In the genomic region with DNA sequence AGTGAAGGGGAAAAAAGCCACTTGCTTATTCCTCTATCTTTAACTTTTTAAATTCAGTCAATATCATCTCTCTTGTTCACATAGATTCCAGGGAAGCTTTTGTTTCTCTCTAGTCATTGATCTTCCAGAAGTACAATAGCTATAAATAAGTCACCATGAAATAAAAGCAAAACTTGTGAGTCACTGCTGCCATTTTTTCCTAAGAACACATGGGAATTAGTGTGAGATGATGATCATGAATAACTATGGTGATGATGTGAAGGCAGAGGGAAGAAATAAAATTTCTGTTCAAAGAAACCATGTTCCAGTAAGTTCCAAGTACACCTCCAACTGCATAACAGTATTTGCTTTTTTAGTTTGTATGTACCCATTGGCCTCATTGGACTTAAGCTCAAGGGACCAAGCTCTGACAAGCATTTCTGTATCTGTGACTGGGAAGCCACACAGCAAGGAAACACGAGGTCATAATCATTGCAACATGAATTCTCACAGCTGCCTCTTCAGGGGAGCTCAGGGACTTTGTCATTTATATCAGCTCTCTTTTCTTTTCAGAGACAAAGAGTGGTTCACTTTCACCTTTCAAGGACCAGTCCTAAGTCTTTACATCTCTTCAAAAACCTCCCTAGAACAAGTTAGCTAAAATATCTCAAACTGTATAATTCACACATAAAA, we compare ENCODE assay signal across 30 cellular contexts. TPM values are rescaled to one million over a fixed set of nuclear protein-coding genes. Genes with fewer than 3 reads are reported as not detected.
DNase-seq lines count a peak whose midpoint lies in the region; TF ChIP-seq lines count a peak whose summit lies in the region.
"Had no signal": no experiment of that assay in that cellular context is flagged by ENCODE, and none has a peak within 500 bp of the region (broad histone marks: within the 10 kb centered on the region; RNA-seq: fewer than 3 reads in every experiment).

No MANE protein-coding gene starts in this region.

- 68% methylated on average over 1 of the region's 1 CpG for WGBS in esophagus muscularis mucosa

- H3K27me3 Mint-ChIP-seq in CD8-positive, alpha-beta memory T cell = peaks cover 3 to 8% of the 10 kb centered on the region in 2 donors
- H3K27me3 Mint-ChIP-seq: activated CD8-positive, alpha-beta T cell treated with anti-CD3 and anti-CD28 coated beads for 36 hours had no signal

- H3K4me3 ChIP-seq in NT2/D1 (ENCODE audit: insufficient read length, low read depth) (no peak overlapping the region), esophagus muscularis mucosa (no peak overlapping the region)
- H3K4me3 ChIP-seq in CD8-positive, alpha-beta memory T cell (ENCODE audit: low read length) = no peak overlapping the region
- H3K4me3 ChIP-seq: coronary artery, esophagus squamous epithelium, thyroid gland, vagina had no signal

- H3K4me1 ChIP-seq in NT2/D1 (ENCODE audit: insufficient read depth, insufficient read length) (no peaks in the 10 kb centered on the region), esophagus muscularis mucosa (peaks cover 0 to 6% (median 2%) of the 10 kb centered on the region in 4 donors)
- H3K4me1 ChIP-seq in CD8-positive, alpha-beta memory T cell (ENCODE audit: insufficient read depth, low read length) = no peaks in the 10 kb centered on the region
- H3K4me1 ChIP-seq: esophagus squamous epithelium, vagina had no signal

- POLR2A ChIA-PET in CD8-positive, alpha-beta memory T cell (lab: Charles Lee) = no interaction called here

- H3K9me3 ChIP-seq in NT2/D1 (ENCODE audit: insufficient read depth, low read length) = no peaks in the 10 kb centered on the region
- no peaks in the 10 kb centered on the region for H3K9me3 ChIP-seq in esophagus muscularis mucosa
- no peaks in the 10 kb centered on the region for H3K9me3 ChIP-seq in CD8-positive, alpha-beta memory T cell (ENCODE audit: low read length)
- H3K9me3 ChIP-seq: esophagus squamous epithelium, SK-N-SH, thyroid gland, vagina had no signal

- H3K36me3 Mint-ChIP-seq in CD8-positive, alpha-beta memory T cell = peaks cover 0 to 1% (median 0%) of the 10 kb centered on the region in 3 donors
- H3K36me3 Mint-ChIP-seq: activated naive CD4-positive, alpha-beta T cell treated with anti-CD3 and anti-CD28 coated beads, Interleukin-2, amount 50 U/mL, for 72 hours; naive thymus-derived CD4-positive, alpha-beta T cell had no signal

- no peak for TF ChIP-seq EP300 in esophagus muscularis mucosa (IDR thresholded peaks at IDR 0.05)

- TF ChIP-seq CTCF in esophagus muscularis mucosa (IDR thresholded peaks at IDR 0.05) = no peak

- peak; percentile 3 for DNase-seq in NCI-H1694 treated with DMSO at 0.1 percent for 48 hours (lab: John Stamatoyannopoulos, UW)
- DNase-seq in NCI-H1694 (lab: John Stamatoyannopoulos, UW) = no peak
- DNase-seq in NT2/D1 (ENCODE audit: low read depth, low spot score) = peak; percentile 25
- peak; percentile 24 for DNase-seq in fibroblast of peridontal ligament (ENCODE audit: extremely low read depth)
- peak; percentile 44 for DNase-seq in stromal cell of bone marrow (ENCODE audit: low read depth)
- DNase-seq in esophagus muscularis mucosa (ENCODE audit: extremely low spot score) = no peak
- no peak for DNase-seq in NCI-H774 (lab: John Stamatoyannopoulos, UW)
- no peak for DNase-seq in CD8-positive, alpha-beta memory T cell
- DNase-seq: activated CD4-positive, alpha-beta T cell treated with anti-CD3 and anti-CD28 coated beads for 1 hour; activated CD8-positive, alpha-beta T cell treated with anti-CD3 and anti-CD28 coated beads for 36 hours; CD4-positive, CD25-positive, alpha-beta regulatory T cell; endodermal cell; esophagus squamous epithelium; islet precursor cell; Kasumi-1; left ventricle myocardium superior; naive thymus-derived CD4-positive, alpha-beta T cell; NCI-H187 treated with DMSO at 0.1 percent for 48 hours; NCI-H526 treated with DMSO at 0.1 percent for 48 hours; occipital lobe; SK-N-SH; stimulated activated naive CD8-positive, alpha-beta T cell treated with anti-CD3 and anti-CD28 coated beads, Interleukin-15, Interleukin-2, amounts not matched to agents 100 U/mL and 50 U/mL, for 24 hours; thyroid gland had no signal

- H3K4me3 Mint-ChIP-seq in CD8-positive, alpha-beta memory T cell = no peak overlapping the region
- H3K4me3 Mint-ChIP-seq: activated CD8-positive, alpha-beta T cell treated with anti-CD3 and anti-CD28 coated beads for 36 hours; CD4-positive, CD25-positive, alpha-beta regulatory T cell; endodermal cell; naive thymus-derived CD4-positive, alpha-beta T cell; T-helper 1 cell treated with Interleukin-12 subunit alpha and Interleukin-12 subunit beta and Interleukin-4 antibody, amounts not matched to agents 30 μg/mL and 1 μg/mL, for 36 hours had no signal

- peaks cover 0 to 4% (median 0%) of the 10 kb centered on the region in 5 donors for H3K9me3 Mint-ChIP-seq in CD8-positive, alpha-beta memory T cell
- H3K9me3 Mint-ChIP-seq: activated CD8-positive, alpha-beta T cell treated with anti-CD3 and anti-CD28 coated beads for 36 hours; activated naive CD4-positive, alpha-beta T cell treated with anti-CD3 and anti-CD28 coated beads, Interleukin-2, amount 50 U/mL, for 72 hours; activated T-helper 2 cell treated with anti-CD3 and anti-CD28 coated beads, Interferon-gamma antibody, Interleukin-2, Interleukin-4, amounts not matched to agents 10 μg/mL and 5 μg/mL and 100 μg/mL, durations not matched to agents 14 hours and 24 hours and 36 hours; endodermal cell; naive thymus-derived CD4-positive, alpha-beta T cell; T-helper 1 cell treated with Interleukin-12 subunit alpha and Interleukin-12 subunit beta and Interleukin-4 antibody, amounts not matched to agents 30 μg/mL and 1 μg/mL, for 36 hours had no signal

- no peak for TF ChIP-seq POLR2A in esophagus muscularis mucosa (IDR thresholded peaks at IDR 0.05; ENCODE audit: low read depth)

- CTCF ChIA-PET in CD8-positive, alpha-beta memory T cell (lab: Charles Lee) = no interaction called here

- H3K27me3 ChIP-seq in NT2/D1 (ENCODE audit: insufficient read depth, insufficient read length) (no peaks in the 10 kb centered on the region), esophagus muscularis mucosa (no peaks in the 10 kb centered on the region)
- H3K27me3 ChIP-seq in CD8-positive, alpha-beta memory T cell (ENCODE audit: insufficient read depth, low read length, poor library complexity, severe bottlenecking) = no peaks in the 10 kb centered on the region
- H3K27me3 ChIP-seq: esophagus squamous epithelium, thyroid gland, vagina had no signal

- no peaks in the 10 kb centered on the region for H3K4me1 Mint-ChIP-seq in CD8-positive, alpha-beta memory T cell
- H3K4me1 Mint-ChIP-seq: CD4-positive, CD25-positive, alpha-beta regulatory T cell; endodermal cell had no signal

- intact Hi-C loops in esophagus muscularis mucosa (cut with DNase I) = no loop called here

- H3K36me3 ChIP-seq in NT2/D1 (ENCODE audit: insufficient read depth, insufficient read length, low read length) (no peaks in the 10 kb centered on the region), esophagus muscularis mucosa (no peaks in the 10 kb centered on the region)
- H3K36me3 ChIP-seq in CD8-positive, alpha-beta memory T cell (ENCODE audit: insufficient read depth, low read length) = no peaks in the 10 kb centered on the region
- H3K36me3 ChIP-seq: esophagus squamous epithelium, thyroid gland, vagina had no signal

- H3K27ac Mint-ChIP-seq in CD8-positive, alpha-beta memory T cell = no peak overlapping the region
- H3K27ac Mint-ChIP-seq: activated CD8-positive, alpha-beta T cell treated with anti-CD3 and anti-CD28 coated beads for 36 hours; activated naive CD4-positive, alpha-beta T cell treated with anti-CD3 and anti-CD28 coated beads, Interleukin-2, amount 50 U/mL, for 72 hours; activated T-helper 2 cell treated with anti-CD3 and anti-CD28 coated beads, Interferon-gamma antibody, Interleukin-2, Interleukin-4, amounts not matched to agents 10 μg/mL and 5 μg/mL and 100 μg/mL, durations not matched to agents 14 hours and 24 hours and 36 hours; CD4-positive, CD25-positive, alpha-beta regulatory T cell; endodermal cell; naive thymus-derived CD4-positive, alpha-beta T cell; T-helper 1 cell treated with Interleukin-12 subunit alpha and Interleukin-12 subunit beta and Interleukin-4 antibody, amounts not matched to agents 30 μg/mL and 1 μg/mL, for 36 hours had no signal

- H3K27ac ChIP-seq in esophagus muscularis mucosa (replicated peaks in 1 of 4) = no peak overlapping the region
- no peak overlapping the region for H3K27ac ChIP-seq in CD8-positive, alpha-beta memory T cell (ENCODE audit: low read depth, low read length)
- H3K27ac ChIP-seq: 22Rv1, coronary artery, esophagus squamous epithelium, thyroid gland, vagina had no signal

- H3K9ac ChIP-seq in NT2/D1 (ENCODE audit: insufficient read length, low read depth) = no peak overlapping the region
- H3K9ac ChIP-seq: SK-N-SH had no signal

RNA-seq across cellular contexts. Expression of a gene that starts 58.8 kb away (rescaled TPM):
- 1 to 10 TPM; 2.3 to 6.0 (median 4.2) TPM for total RNA-seq in esophagus muscularis mucosa
- not detected for total RNA-seq in CD8-positive, alpha-beta memory T cell
- not detected for polyA plus RNA-seq in CD8-positive, alpha-beta memory T cell
- total RNA-seq: activated CD8-positive, alpha-beta T cell treated with anti-CD3 and anti-CD28 coated beads for 36 hours; activated naive CD4-positive, alpha-beta T cell treated with anti-CD3 and anti-CD28 coated beads, Interleukin-2, amount 50 U/mL, for 72 hours; activated T-helper 2 cell treated with anti-CD3 and anti-CD28 coated beads, Interferon-gamma antibody, Interleukin-2, Interleukin-4, amounts not matched to agents 10 μg/mL and 5 μg/mL and 100 μg/mL, durations not matched to agents 14 hours and 24 hours and 36 hours; CD4-positive, CD25-positive, alpha-beta regulatory T cell; naive thymus-derived CD4-positive, alpha-beta T cell; pulmonary artery endothelial cell had no signal
- polyA plus RNA-seq: CD4-positive, CD25-positive, alpha-beta regulatory T cell; naive thymus-derived CD4-positive, alpha-beta T cell had no signal

Comparison
In these comparisons a context has a peak if more than half of its experiments do, and no peak if none do; other contexts are left out.
1. DNase-seq: peak in NCI-H1694 treated with DMSO at 0.1 percent for 48 hours (single experiment), NT2/D1 (single experiment), fibroblast of peridontal ligament (single experiment) and stromal cell of bone marrow (single experiment); none in NCI-H1694 (single experiment), esophagus muscularis mucosa (single experiment), NCI-H774 (single experiment) and CD8-positive, alpha-beta memory T cell (0 of 5).